In the genomic region with DNA sequence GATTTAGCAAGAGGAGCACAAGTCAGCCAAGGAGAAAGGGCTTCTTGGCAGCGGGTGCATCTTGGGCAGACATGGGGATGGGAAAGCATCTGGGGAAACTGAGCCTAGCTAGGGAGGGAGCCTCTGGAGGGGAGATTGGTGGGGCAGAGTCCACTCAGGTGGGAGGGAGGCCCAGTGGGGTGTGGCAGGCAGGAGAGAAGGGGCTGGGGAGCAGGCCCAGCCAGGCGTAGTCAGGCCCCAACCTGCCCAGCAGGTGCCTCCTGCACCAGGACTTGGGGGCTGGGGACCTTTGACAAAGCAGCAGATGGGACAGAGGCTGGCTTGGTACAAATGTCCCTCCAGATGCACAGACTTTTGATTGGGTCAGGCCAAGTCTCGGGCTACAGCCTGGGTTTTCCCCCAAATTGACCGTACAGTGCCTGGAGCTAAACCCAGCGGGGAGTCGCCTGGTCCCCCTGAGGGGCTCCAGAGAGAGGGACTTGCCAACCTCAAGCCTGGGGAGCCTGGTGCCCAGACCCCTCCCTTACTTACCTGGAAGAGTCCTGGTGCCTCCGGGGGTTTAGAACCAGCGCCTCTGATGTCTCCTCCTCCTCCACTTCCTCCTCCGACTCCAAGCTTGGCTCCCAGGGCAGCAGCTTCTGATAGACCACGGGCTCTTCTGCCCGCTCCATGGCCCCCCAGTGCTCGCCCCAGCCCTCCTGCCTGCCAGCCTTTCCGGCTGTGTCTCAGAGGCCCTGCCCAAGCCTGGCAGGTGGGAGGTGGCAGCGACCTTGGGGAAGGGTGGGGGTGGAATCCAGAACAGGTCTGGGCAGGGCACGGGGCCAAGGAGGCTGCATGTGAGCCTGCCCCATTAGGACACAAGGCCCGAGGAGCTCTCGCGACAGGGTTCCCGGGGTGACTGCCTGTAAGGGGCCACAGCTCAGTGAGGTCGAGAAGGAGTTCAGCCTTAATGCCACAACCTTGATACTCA, we compare ENCODE assay signal across 15 cellular contexts. TPM values are rescaled to one million over a fixed set of nuclear protein-coding genes. Genes with fewer than 3 reads are reported as not detected.
A peak's percentile ranks its signal among the peaks of the same experiment; 100 is the strongest.
DNase-seq lines count a peak whose midpoint lies in the region; TF ChIP-seq lines count a peak whose summit lies in the region.
"Had no signal": no experiment of that assay in that cellular context is flagged by ENCODE, and none has a peak within 500 bp of the region (broad histone marks: within the 10 kb centered on the region; RNA-seq: fewer than 3 reads in every experiment).

A gene with protein sequence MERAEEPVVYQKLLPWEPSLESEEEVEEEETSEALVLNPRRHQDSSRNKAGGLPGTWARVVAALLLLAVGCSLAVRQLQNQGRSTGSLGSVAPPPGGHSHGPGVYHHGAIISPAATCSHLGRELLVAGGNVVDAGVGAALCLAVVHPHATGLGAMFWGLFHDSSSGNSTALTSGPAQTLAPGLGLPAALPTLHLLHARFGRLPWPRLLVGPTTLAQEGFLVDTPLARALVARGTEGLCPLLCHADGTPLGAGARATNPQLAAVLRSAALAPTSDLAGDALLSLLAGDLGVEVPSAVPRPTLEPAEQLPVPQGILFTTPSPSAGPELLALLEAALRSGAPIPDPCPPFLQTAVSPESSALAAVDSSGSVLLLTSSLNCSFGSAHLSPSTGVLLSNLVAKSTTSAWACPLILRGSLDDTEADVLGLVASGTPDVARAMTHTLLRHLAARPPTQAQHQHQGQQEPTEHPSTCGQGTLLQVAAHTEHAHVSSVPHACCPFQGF (minus strand): TSS at position 727 of the 970 bp plus-strand sequence. CDS start 56 bp downstream, at position 671.

- H3K9me3 Mint-ChIP-seq in glutamatergic neuron (ENCODE audit: unreplicated experiment) (no peaks in the 10 kb centered on the region), endothelial cell (ENCODE audit: unreplicated experiment) (no peaks in the 10 kb centered on the region)
- H3K9me3 Mint-ChIP-seq: HFFc6 had no signal

- DNase-seq in DMS79 treated with DMSO at 0.1 percent for 48 hours (lab: John Stamatoyannopoulos, UW) (peak; percentile 62), NCI-H1105 (lab: John Stamatoyannopoulos, UW) (peak; percentile 94), glutamatergic neuron (no peak), osteoblast (ENCODE audit: insufficient read length, low spot score, missing footprints) (peak; percentile 79), NCI-H446 (lab: John Stamatoyannopoulos, UW) (no peak), endothelial cell (ENCODE audit: low spot score) (no peak), GM13976 (ENCODE audit: low spot score) (no peak)
- DNase-seq in effector CD4-positive, alpha-beta T cell, result no peak
- DNase-seq: activated effector memory CD4-positive, alpha-beta T cell treated with Interleukin-2 at 50 U/mL for 16 hours; HFFc6 had no signal

- H4K20me1 ChIP-seq in osteoblast (ENCODE audit: insufficient read depth, low read length), result no peaks in the 10 kb centered on the region

- peaks cover 13% of the 10 kb centered on the region for H3K4me1 ChIP-seq in osteoblast (ENCODE audit: insufficient read depth, low read length)

- H3K4me2 ChIP-seq in osteoblast (ENCODE audit: insufficient read depth, low read length), result no peak within 1 kb of the TSS

- in situ Hi-C loops in GM13976 (cut with MboI; ENCODE audit: low sequenced_read_pairs, unreplicated experiment), result no loop called here

- TF ChIP-seq CTCF in glutamatergic neuron (IDR thresholded peaks at IDR 0.05; ENCODE audit: partially characterized antibody, unreplicated experiment) (no peak), osteoblast (IDR thresholded peaks at IDR 0.05; ENCODE audit: extremely low read depth, low read depth, low read length) (no peak), endothelial cell (IDR thresholded peaks at IDR 0.05; ENCODE audit: unreplicated experiment) (no peak), GM13976 (IDR thresholded peaks at IDR 0.05; ENCODE audit: borderline replicate concordance, control extremely low read depth, extremely low read depth, insufficient read depth, missing control alignments) (no peak)

- no peaks in the 10 kb centered on the region for H3K36me3 ChIP-seq in osteoblast (ENCODE audit: insufficient read depth, low read length)
- H3K36me3 ChIP-seq: tibial nerve had no signal

- H3K4me3 ChIP-seq in osteoblast (ENCODE audit: insufficient read depth, low read length), result no peak within 1 kb of the TSS
- H3K4me3 ChIP-seq: SK-N-MC, tibial nerve had no signal

- peaks cover 20% of the 10 kb centered on the region for H3K4me1 Mint-ChIP-seq in glutamatergic neuron (ENCODE audit: low read depth, unreplicated experiment)
- H3K4me1 Mint-ChIP-seq in endothelial cell (ENCODE audit: unreplicated experiment), result peaks cover 14% of the 10 kb centered on the region

- H3K4me3 Mint-ChIP-seq in glutamatergic neuron (ENCODE audit: unreplicated experiment) (peak within 1 kb of the TSS; percentile 49), endothelial cell (ENCODE audit: unreplicated experiment) (no peak within 1 kb of the TSS)

- no peaks in the 10 kb centered on the region for H3K9me3 ChIP-seq in osteoblast (ENCODE audit: low read depth, low read length)
- H3K9me3 ChIP-seq: tibial nerve had no signal

- no peak within 1 kb of the TSS for H3K27ac ChIP-seq in osteoblast (ENCODE audit: low read depth, low read length)
- H3K27ac ChIP-seq: SK-N-MC had no signal

- peaks cover 6% of the 10 kb centered on the region for H3K79me2 ChIP-seq in osteoblast (ENCODE audit: insufficient read depth, low read length)

- no peak within 1 kb of the TSS for H2AFZ ChIP-seq in osteoblast (ENCODE audit: low read length)

- H3K27ac Mint-ChIP-seq in glutamatergic neuron (ENCODE audit: unreplicated experiment) (peak within 1 kb of the TSS; percentile 48), endothelial cell (ENCODE audit: unreplicated experiment) (no peak within 1 kb of the TSS)
- H3K27ac Mint-ChIP-seq: HFFc6 had no signal

- H3K36me3 Mint-ChIP-seq in glutamatergic neuron (ENCODE audit: unreplicated experiment) (no peaks in the 10 kb centered on the region), endothelial cell (ENCODE audit: low read depth, unreplicated experiment) (no peaks in the 10 kb centered on the region)

- no peaks in the 10 kb centered on the region for H3K27me3 ChIP-seq in osteoblast (ENCODE audit: insufficient read depth, low read length)
- H3K27me3 ChIP-seq: tibial nerve had no signal

- H3K27me3 Mint-ChIP-seq in glutamatergic neuron (ENCODE audit: unreplicated experiment) (peaks cover 9% of the 10 kb centered on the region), endothelial cell (ENCODE audit: unreplicated experiment) (peaks cover 3% of the 10 kb centered on the region)

RNA-seq across cellular contexts. Expression of the gene that starts here (rescaled TPM):
- total RNA-seq in glutamatergic neuron (ENCODE audit: unreplicated experiment) (not detected), osteoblast (not detected in 2 replicates), endothelial cell (ENCODE audit: unreplicated experiment) (not detected)
- total RNA-seq: dermis microvascular lymphatic vessel endothelial cell, HFFc6, M059J, pulmonary artery endothelial cell, tibial nerve had no signal

Comparison
In these comparisons a context has a peak if more than half of its experiments do, and no peak if none do; other contexts are left out.
1. Peak in DNase-seq in osteoblast; RNA of the gene not detected or under 1 TPM.
2. DNase-seq: peak in DMS79 treated with DMSO at 0.1 percent for 48 hours (single experiment) and NCI-H1105 (single experiment); none in glutamatergic neuron (single experiment), NCI-H446 (0 of 2), endothelial cell (single experiment), GM13976 (single experiment) and effector CD4-positive, alpha-beta T cell (single experiment).